Comparison of ENCODE assay signal across 5 cellular contexts in genomic region chr7:68610751-68611150, GRCh38.
"Had no signal": no experiment of that assay in that cellular context is flagged by ENCODE, and none has a peak within 500 bp of the region (broad histone marks: within the 10 kb centered on the region; RNA-seq: fewer than 3 reads in every experiment).

No MANE protein-coding gene starts in this region.

- H3K27me3 Mint-ChIP-seq: IgD-negative memory B cell had no signal

- H3K4me3 Mint-ChIP-seq: HFFc6, IgD-negative memory B cell had no signal

- H3K4me1 Mint-ChIP-seq: IgD-negative memory B cell had no signal

- H3K27ac Mint-ChIP-seq: HFFc6, IgD-negative memory B cell had no signal

- DNase-seq: GM23248, GOT3, H7, HFFc6 had no signal
